In the genomic region with DNA sequence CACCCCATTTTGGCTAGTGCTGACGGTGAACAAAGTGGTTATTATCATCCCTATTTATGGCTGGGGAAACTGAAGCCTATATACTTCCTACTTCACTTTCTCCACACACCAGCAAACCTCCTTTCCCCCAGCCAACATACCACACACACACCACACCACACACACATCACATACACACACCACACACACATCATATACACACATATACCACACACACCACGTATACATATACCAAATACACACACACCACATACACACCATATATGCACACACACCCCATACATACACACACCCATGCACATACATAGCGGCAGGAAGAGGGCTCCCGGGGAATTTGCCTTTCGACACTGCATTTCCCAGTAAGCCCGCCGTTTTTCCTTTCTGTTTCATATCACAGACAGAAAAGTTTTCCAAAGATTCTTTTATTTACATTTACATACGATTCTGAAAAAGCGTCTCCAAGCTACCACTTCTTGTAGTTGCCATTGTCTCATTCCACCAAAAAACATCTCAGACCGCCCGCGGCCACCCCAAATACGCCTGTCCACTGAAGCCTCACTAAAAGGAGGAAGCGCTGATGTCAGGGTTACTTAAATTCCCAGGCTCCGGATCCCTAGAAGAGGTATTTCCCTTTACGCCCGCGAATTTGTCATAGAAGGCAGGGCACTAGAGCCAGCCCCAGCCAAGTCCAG, we compare ENCODE assay signal across 1 cellular context.
TF ChIP-seq lines count a peak whose summit lies in the region.

No MANE protein-coding gene starts in this region.

TF ChIP-seq in HEK293, 187 proteins besides CTCF, POLR2A, EP300 and RAD21 (continued from another document):
- TF ChIP-seq, protein P1, sequence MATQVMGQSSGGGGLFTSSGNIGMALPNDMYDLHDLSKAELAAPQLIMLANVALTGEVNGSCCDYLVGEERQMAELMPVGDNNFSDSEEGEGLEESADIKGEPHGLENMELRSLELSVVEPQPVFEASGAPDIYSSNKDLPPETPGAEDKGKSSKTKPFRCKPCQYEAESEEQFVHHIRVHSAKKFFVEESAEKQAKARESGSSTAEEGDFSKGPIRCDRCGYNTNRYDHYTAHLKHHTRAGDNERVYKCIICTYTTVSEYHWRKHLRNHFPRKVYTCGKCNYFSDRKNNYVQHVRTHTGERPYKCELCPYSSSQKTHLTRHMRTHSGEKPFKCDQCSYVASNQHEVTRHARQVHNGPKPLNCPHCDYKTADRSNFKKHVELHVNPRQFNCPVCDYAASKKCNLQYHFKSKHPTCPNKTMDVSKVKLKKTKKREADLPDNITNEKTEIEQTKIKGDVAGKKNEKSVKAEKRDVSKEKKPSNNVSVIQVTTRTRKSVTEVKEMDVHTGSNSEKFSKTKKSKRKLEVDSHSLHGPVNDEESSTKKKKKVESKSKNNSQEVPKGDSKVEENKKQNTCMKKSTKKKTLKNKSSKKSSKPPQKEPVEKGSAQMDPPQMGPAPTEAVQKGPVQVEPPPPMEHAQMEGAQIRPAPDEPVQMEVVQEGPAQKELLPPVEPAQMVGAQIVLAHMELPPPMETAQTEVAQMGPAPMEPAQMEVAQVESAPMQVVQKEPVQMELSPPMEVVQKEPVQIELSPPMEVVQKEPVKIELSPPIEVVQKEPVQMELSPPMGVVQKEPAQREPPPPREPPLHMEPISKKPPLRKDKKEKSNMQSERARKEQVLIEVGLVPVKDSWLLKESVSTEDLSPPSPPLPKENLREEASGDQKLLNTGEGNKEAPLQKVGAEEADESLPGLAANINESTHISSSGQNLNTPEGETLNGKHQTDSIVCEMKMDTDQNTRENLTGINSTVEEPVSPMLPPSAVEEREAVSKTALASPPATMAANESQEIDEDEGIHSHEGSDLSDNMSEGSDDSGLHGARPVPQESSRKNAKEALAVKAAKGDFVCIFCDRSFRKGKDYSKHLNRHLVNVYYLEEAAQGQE (tag by site-specific recombination; IDR thresholded peaks at IDR 0.05) = 0 out of 2 replicates have a peak, but pooled peaks have one; percentile 30
- TF ChIP-seq ZNF747 (tag by site-specific recombination; IDR thresholded peaks at IDR 0.05) (no peak), YY1 (tag by site-specific recombination; IDR thresholded peaks at IDR 0.05) (no peak), ZBTB26 (tag by site-specific recombination; optimal IDR thresholded peaks at IDR 0.05) (no peak), ZNF24 (tag by site-specific recombination; IDR thresholded peaks at IDR 0.05) (no peak), ZNF843 (tag by site-specific recombination; IDR thresholded peaks at IDR 0.05) (no peak; the same call in 1 of the 2 replicates), ZNF19 (tag by site-specific recombination; IDR thresholded peaks at IDR 0.05; ENCODE audit: low read depth) (no peak), ZNF596 (tag by site-specific recombination; IDR thresholded peaks at IDR 0.05) (no peak), ZNF768 (tag by site-specific recombination; IDR thresholded peaks at IDR 0.05) (no peak), ZNF670 (tag by site-specific recombination; IDR thresholded peaks at IDR 0.05; ENCODE audit: low read depth) (no peak), ZNF341 (tag by site-specific recombination; IDR thresholded peaks at IDR 0.05; ENCODE audit: low read depth) (no peak), ZNF580 (tag by site-specific recombination; IDR thresholded peaks at IDR 0.05) (no peak), SP3 (tag by site-specific recombination; IDR thresholded peaks at IDR 0.05) (no peak), ZSCAN23 (tag by site-specific recombination; IDR thresholded peaks at IDR 0.05) (no peak), ZNF707 (tag by site-specific recombination; IDR thresholded peaks at IDR 0.05) (no peak), ZNF16 (tag by site-specific recombination; IDR thresholded peaks at IDR 0.05; ENCODE audit: low read depth) (no peak), PRDM4 (tag by site-specific recombination; IDR thresholded peaks at IDR 0.05) (no peak), ZNF701 (tag by site-specific recombination; IDR thresholded peaks at IDR 0.05) (no peak), ZNF48 (tag by site-specific recombination; IDR thresholded peaks at IDR 0.05) (no peak), BCL6B (tag by site-specific recombination; IDR thresholded peaks at IDR 0.05) (no peak), ZNF560 (tag by site-specific recombination; IDR thresholded peaks at IDR 0.05; ENCODE audit: borderline replicate concordance) (no peak), ZSCAN16 (tag by site-specific recombination; IDR thresholded peaks at IDR 0.05) (no peak), ZNF501 (tag by site-specific recombination; IDR thresholded peaks at IDR 0.05) (peak; percentile 78), PRDM1 (tag by site-specific recombination; IDR thresholded peaks at IDR 0.05) (peak; percentile 99), ZNF274 (IDR thresholded peaks at IDR 0.05; ENCODE audit: low read length) (no peak), ZNF274 (tag by site-specific recombination; IDR thresholded peaks at IDR 0.05; ENCODE audit: borderline replicate concordance) (no peak), ZNF660 (tag by site-specific recombination; IDR thresholded peaks at IDR 0.05) (peak; percentile 70; the same call in 1 of the 2 replicates), RBAK (tag by site-specific recombination; IDR thresholded peaks at IDR 0.05) (no peak), ZNF175 (tag by site-specific recombination; IDR thresholded peaks at IDR 0.05) (no peak), ZNF621 (tag by site-specific recombination; IDR thresholded peaks at IDR 0.05) (no peak), ZNF449 (tag by site-specific recombination; IDR thresholded peaks at IDR 0.05) (no peak; the same call in 1 of the 2 replicates)
- TF ChIP-seq, protein P2, sequence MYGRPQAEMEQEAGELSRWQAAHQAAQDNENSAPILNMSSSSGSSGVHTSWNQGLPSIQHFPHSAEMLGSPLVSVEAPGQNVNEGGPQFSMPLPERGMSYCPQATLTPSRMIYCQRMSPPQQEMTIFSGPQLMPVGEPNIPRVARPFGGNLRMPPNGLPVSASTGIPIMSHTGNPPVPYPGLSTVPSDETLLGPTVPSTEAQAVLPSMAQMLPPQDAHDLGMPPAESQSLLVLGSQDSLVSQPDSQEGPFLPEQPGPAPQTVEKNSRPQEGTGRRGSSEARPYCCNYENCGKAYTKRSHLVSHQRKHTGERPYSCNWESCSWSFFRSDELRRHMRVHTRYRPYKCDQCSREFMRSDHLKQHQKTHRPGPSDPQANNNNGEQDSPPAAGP (tag by site-specific recombination; IDR thresholded peaks at IDR 0.05) = no peak; the same call in 1 of the 2 replicates
- TF ChIP-seq, protein P3, sequence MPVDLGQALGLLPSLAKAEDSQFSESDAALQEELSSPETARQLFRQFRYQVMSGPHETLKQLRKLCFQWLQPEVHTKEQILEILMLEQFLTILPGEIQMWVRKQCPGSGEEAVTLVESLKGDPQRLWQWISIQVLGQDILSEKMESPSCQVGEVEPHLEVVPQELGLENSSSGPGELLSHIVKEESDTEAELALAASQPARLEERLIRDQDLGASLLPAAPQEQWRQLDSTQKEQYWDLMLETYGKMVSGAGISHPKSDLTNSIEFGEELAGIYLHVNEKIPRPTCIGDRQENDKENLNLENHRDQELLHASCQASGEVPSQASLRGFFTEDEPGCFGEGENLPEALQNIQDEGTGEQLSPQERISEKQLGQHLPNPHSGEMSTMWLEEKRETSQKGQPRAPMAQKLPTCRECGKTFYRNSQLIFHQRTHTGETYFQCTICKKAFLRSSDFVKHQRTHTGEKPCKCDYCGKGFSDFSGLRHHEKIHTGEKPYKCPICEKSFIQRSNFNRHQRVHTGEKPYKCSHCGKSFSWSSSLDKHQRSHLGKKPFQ (tag by site-specific recombination; IDR thresholded peaks at IDR 0.05) = peak; percentile 92
- TF ChIP-seq, protein P4, sequence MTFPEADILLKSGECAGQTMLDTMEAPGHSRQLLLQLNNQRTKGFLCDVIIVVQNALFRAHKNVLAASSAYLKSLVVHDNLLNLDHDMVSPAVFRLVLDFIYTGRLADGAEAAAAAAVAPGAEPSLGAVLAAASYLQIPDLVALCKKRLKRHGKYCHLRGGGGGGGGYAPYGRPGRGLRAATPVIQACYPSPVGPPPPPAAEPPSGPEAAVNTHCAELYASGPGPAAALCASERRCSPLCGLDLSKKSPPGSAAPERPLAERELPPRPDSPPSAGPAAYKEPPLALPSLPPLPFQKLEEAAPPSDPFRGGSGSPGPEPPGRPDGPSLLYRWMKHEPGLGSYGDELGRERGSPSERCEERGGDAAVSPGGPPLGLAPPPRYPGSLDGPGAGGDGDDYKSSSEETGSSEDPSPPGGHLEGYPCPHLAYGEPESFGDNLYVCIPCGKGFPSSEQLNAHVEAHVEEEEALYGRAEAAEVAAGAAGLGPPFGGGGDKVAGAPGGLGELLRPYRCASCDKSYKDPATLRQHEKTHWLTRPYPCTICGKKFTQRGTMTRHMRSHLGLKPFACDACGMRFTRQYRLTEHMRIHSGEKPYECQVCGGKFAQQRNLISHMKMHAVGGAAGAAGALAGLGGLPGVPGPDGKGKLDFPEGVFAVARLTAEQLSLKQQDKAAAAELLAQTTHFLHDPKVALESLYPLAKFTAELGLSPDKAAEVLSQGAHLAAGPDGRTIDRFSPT (tag by site-specific recombination; IDR thresholded peaks at IDR 0.05) = no peak
